Comparison of ENCODE assay signal across 8 cellular contexts in genomic region chr12:122979908-122980191, GRCh38. TPM values are rescaled to one million over a fixed set of nuclear protein-coding genes. Genes with fewer than 3 reads are reported as not detected.
DNase-seq lines count a peak whose midpoint lies in the region; ATAC-seq and TF ChIP-seq lines count a peak whose summit lies in the region.

No MANE protein-coding gene starts in this region.

- no peaks in the 10 kb centered on the region for H3K36me3 ChIP-seq in Caco-2 (ENCODE audit: control insufficient read depth, insufficient read depth, low read length)
- H3K36me3 ChIP-seq in MM.1S (replicated peaks; ENCODE audit: insufficient read depth, low read length) = no peaks in the 10 kb centered on the region
- peaks cover 26% of the 10 kb centered on the region for H3K36me3 ChIP-seq in neuron (ENCODE audit: insufficient read depth, low read length)

- H3K27ac ChIP-seq in MM.1S (ENCODE audit: low read length) (no peak overlapping the region; the same call in 1 of the 2 replicates), dorsolateral prefrontal cortex (peak overlapping the region in 50 of 59 donors; percentile 18 to 96 (median 86))

- peak overlapping the region; percentile 89 for H3K4me3 Mint-ChIP-seq in Caco-2 (ENCODE audit: unreplicated experiment)

- H2AFZ ChIP-seq in MM.1S (ENCODE audit: low read length) (peak overlapping the region; percentile 69), neuron (ENCODE audit: low read depth, low read length) (peak overlapping the region; percentile 51)

- H3K27ac Mint-ChIP-seq in Caco-2 (ENCODE audit: unreplicated experiment) = peak overlapping the region; percentile 86

- ATAC-seq in GM21515 (IDR thresholded peaks at IDR 0.05; ENCODE audit: unreplicated experiment) (no peak), omental fat pad (ENCODE audit: low FRiP score) (no peak)

- peaks cover 6% of the 10 kb centered on the region for H3K4me1 Mint-ChIP-seq in Caco-2 (ENCODE audit: low read depth, unreplicated experiment)

- BruUV-seq in Caco-2 (replicated peaks; lab: Mats Ljungman, UMichigan) = TSS peak; percentile 25

- peak overlapping the region; percentile 79 for H3K4me2 ChIP-seq in MM.1S (ENCODE audit: low read depth, low read length)

- peaks cover 12% of the 10 kb centered on the region; the same call in 1 of the 2 replicates for H3K4me1 ChIP-seq in Caco-2
- H3K4me1 ChIP-seq in MM.1S (ENCODE audit: low read length) = no peaks in the 10 kb centered on the region
- peaks cover 62% of the 10 kb centered on the region for H3K4me1 ChIP-seq in neuron (ENCODE audit: insufficient read depth, low read length)

- H3K9ac ChIP-seq in MM.1S (ENCODE audit: low read length) = peak overlapping the region; percentile 75

- POLR2A ChIA-PET in Caco-2 (lab: Charles Lee) = interaction anchor here (0.7 kb wide), 1 partner anchor 14 kb away, joined by 3 read pairs; the partner anchor contains the start of gene ABCB9

- no peak for DNase-seq in Caco-2
- DNase-seq in MM.1S = no peak
- no peak for DNase-seq in dorsolateral prefrontal cortex
- no peak for DNase-seq in iPS-NIHi11 (ENCODE audit: low spot score)
- DNase-seq in omental fat pad (ENCODE audit: low spot score) = no peak
- no peak for DNase-seq in occipital lobe (lab: John Stamatoyannopoulos, UW)

- H3K9me3 Mint-ChIP-seq in Caco-2 (ENCODE audit: unreplicated experiment) = no peaks in the 10 kb centered on the region

- H3K27me3 Mint-ChIP-seq in Caco-2 (ENCODE audit: insufficient read depth, unreplicated experiment) = no peaks in the 10 kb centered on the region

- H3K79me2 ChIP-seq in MM.1S (ENCODE audit: low read length) = peaks cover 40% of the 10 kb centered on the region

- H3K27me3 ChIP-seq in Caco-2 (replicated peaks; ENCODE audit: control insufficient read depth, insufficient read depth, low read length) = no peaks in the 10 kb centered on the region
- H3K27me3 ChIP-seq in MM.1S (replicated peaks; ENCODE audit: insufficient read depth, low read length) = no peaks in the 10 kb centered on the region
- no peaks in the 10 kb centered on the region for H3K27me3 ChIP-seq in dorsolateral prefrontal cortex
- H3K27me3 ChIP-seq in neuron (ENCODE audit: insufficient read depth, low read length) = no peaks in the 10 kb centered on the region

- peaks cover 48% of the 10 kb centered on the region for H3K36me3 Mint-ChIP-seq in Caco-2 (ENCODE audit: insufficient read depth, unreplicated experiment)

- intact Hi-C loops in Caco-2 (cut with micrococcal nuclease; ENCODE audit: unreplicated experiment) (loop anchor here (10.0 kb wide), 1 partner anchor 165 kb away; no protein-coding TSS in a partner anchor), dorsolateral prefrontal cortex (cut with DNase I) (loop anchor here (5.0 to 10.0 kb wide), 7 partner anchors 172 to 622 kb away; partner anchors contain the start of genes PITPNM2 (in 2 of the 2), DDX55 (in 1 of the 2), MPHOSPH9 (in 1 of the 2) and MTRFR (in 1 of the 2))

- no peaks in the 10 kb centered on the region for H4K20me1 ChIP-seq in MM.1S (ENCODE audit: insufficient read depth, low read length)

- H3K9me3 ChIP-seq in Caco-2 (no peaks in the 10 kb centered on the region), MM.1S (replicated peaks; ENCODE audit: insufficient read depth, low read length) (no peaks in the 10 kb centered on the region), neuron (ENCODE audit: low read length) (no peaks in the 10 kb centered on the region)

- no peaks in the 10 kb centered on the region for H3F3A ChIP-seq in MM.1S (ENCODE audit: insufficient read depth, low read length)

- CTCF ChIA-PET in Caco-2 (lab: Charles Lee) = no interaction called here

- no peaks in the 10 kb centered on the region for H3K9me2 ChIP-seq in MM.1S (replicated peaks; ENCODE audit: insufficient read depth, low read length)

- no peak for TF ChIP-seq CTCF in Caco-2 (IDR thresholded peaks at IDR 0.05; ENCODE audit: insufficient read depth in 1 of 2, low read depth in 1 of 2, low read length in 1 of 2, severe bottlenecking in 1 of 2, unreplicated experiment in 1 of 2)
- TF ChIP-seq CTCF in MM.1S (IDR thresholded peaks at IDR 0.05; ENCODE audit: low read length) = no peak
- TF ChIP-seq CTCF in dorsolateral prefrontal cortex (IDR thresholded peaks at IDR 0.05 in 54 of 56, conservative IDR thresholded peaks at IDR 0.05 in 2 of 56; ENCODE audit: low read depth in 1 of 56, partially characterized antibody in 56 of 56) = no peak
- TF ChIP-seq CTCF in omental fat pad (IDR thresholded peaks at IDR 0.05) = no peak

- H3K4me3 ChIP-seq in Caco-2 (ENCODE audit: low read depth, low read length) (peak overlapping the region; percentile 86), MM.1S (ENCODE audit: low read length) (peak overlapping the region; percentile 74), dorsolateral prefrontal cortex (peak overlapping the region; percentile 60 to 99 (median 94)), neuron (ENCODE audit: low read length) (peak overlapping the region; percentile 84)

RNA-seq across cellular contexts. Expression of gene ARL6IP4, which starts 0.6 kb away (rescaled TPM):
- total RNA-seq in Caco-2 (2022) (99.6 and 103 TPM in 2 replicates), dorsolateral prefrontal cortex (100 to 1,000 TPM; 127 to 221 (median 162) TPM), omental fat pad (100 to 1,000 TPM; 146 to 241 (median 189) TPM), occipital lobe (26.7 TPM)

RNA-seq across cellular contexts. Expression of gene OGFOD2, which starts 4.8 kb away (rescaled TPM):
- total RNA-seq in Caco-2 (2022) = 21.6 and 22.7 TPM in 2 replicates
- total RNA-seq in dorsolateral prefrontal cortex = 10 to 100 TPM in 119 of 120 experiments, 1 to 10 TPM in 1; 9.6 to 30.5 (median 17.3) TPM
- 10 to 100 TPM in 1 of 4 donors, 1 to 10 TPM in 3; 3.1 to 13.9 (median 6.2) TPM for total RNA-seq in omental fat pad
- total RNA-seq in occipital lobe = 3.3 TPM

RNA-seq across cellular contexts. Expression of gene ABCB9, which starts 13.6 kb away (rescaled TPM):
- 6.7 and 8.1 TPM in 2 replicates for total RNA-seq in Caco-2 (2022)
- total RNA-seq in dorsolateral prefrontal cortex = 10 to 100 TPM; 26.8 to 86.6 (median 52.6) TPM
- total RNA-seq in omental fat pad = 1 to 10 TPM; 1.3 to 4.7 (median 2.7) TPM
- total RNA-seq in occipital lobe = 21.2 TPM
